ENCODE assay signal across 16 cellular contexts in the genomic region with DNA sequence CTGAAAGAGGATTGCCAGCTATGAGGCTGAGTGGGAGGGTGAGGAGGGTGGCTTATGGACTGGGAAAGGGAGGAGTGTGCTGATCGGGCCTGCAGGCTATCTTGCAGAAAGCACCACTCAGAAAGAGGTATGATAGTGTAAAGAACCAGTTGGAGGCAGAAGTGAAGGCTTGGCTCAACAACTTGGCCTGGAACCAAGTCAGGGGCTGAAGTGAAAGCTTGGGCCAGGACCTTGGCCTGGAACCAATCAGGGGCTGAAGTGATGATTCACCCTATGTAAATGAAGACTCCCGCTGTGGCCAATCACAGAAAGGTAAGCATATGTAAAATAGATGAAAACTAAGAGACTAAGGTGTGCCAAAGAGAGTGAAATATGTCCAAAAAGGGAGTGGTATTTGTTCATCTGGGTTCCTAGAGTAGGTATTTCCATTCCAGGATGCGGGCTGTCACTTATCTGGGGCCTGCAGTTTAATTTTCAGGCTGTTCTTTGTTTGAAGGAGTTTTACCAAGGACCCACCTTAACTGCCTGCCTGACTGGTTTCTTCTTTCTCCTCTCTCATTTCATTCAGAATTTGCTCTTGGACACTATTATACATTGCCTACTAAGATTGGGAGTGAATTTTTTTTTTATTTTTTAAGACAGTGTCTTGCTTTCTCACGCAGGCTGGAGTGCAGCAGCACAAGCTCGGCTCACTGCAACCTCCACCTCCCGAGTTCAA. TPM values are rescaled to one million over a fixed set of nuclear protein-coding genes. Genes with fewer than 3 reads are reported as not detected.
DNase-seq lines count a peak whose midpoint lies in the region; FAIRE-seq and TF ChIP-seq lines count a peak whose summit lies in the region.
"Had no signal": no experiment of that assay in that cellular context is flagged by ENCODE, and none has a peak within 500 bp of the region (broad histone marks: within the 10 kb centered on the region; RNA-seq: fewer than 3 reads in every experiment).

No MANE protein-coding gene starts in this region.

- H3K27me3 ChIP-seq in small intestine (ENCODE audit: control insufficient read depth in 2 of 2, insufficient read depth in 2 of 2, low read length in 2 of 2) = no peaks in the 10 kb centered on the region
- H3K27me3 ChIP-seq: adrenal gland had no signal

- peaks cover 0 to 5% of the 10 kb centered on the region in 2 donors for H3K4me1 ChIP-seq in small intestine (ENCODE audit: control insufficient read depth in 2 of 2, insufficient read depth in 1 of 2, low read depth in 1 of 2, low read length in 1 of 2)

- no peak overlapping the region for H3K4me3 ChIP-seq in epithelial cell of esophagus (ENCODE audit: low read length)
- no peak overlapping the region for H3K4me3 ChIP-seq in small intestine (ENCODE audit: low read depth in 1 of 2, low read length in 2 of 2)
- H3K4me3 ChIP-seq: adrenal gland, coronary artery, lower lobe of right lung had no signal

- no peaks in the 10 kb centered on the region for H3K9me3 ChIP-seq in small intestine (ENCODE audit: control insufficient read depth, low read depth)
- H3K9me3 ChIP-seq: adrenal gland, lower lobe of right lung had no signal

- no peak for TF ChIP-seq CTCF in epithelial cell of esophagus (IDR thresholded peaks at IDR 0.05; ENCODE audit: insufficient read depth, low read depth, low read length, missing control alignments)

- no peak for FAIRE-seq in small intestine (lab: Jason Lieb, UNC)
- FAIRE-seq: RCC 7860 had no signal

- H3K27ac ChIP-seq in small intestine (ENCODE audit: low read depth in 1 of 2, low read length in 1 of 2) = no peak overlapping the region
- H3K27ac ChIP-seq: adrenal gland, coronary artery, lower lobe of right lung had no signal

- H3K36me3 ChIP-seq in small intestine (ENCODE audit: control insufficient read depth in 2 of 2, insufficient read depth in 2 of 2, low read length in 2 of 2) = no peaks in the 10 kb centered on the region
- H3K36me3 ChIP-seq: adrenal gland, lower lobe of right lung had no signal

- DNase-seq in NCI-H2029 (lab: John Stamatoyannopoulos, UW) = peak; percentile 51
- DNase-seq in NCI-H2029 treated with DMSO at 0.1 percent for 48 hours (lab: John Stamatoyannopoulos, UW) = no peak
- DNase-seq in RPMI8226 = peak; percentile 70
- peak; percentile 24 for DNase-seq in epithelial cell of esophagus (ENCODE audit: low read depth)
- peak; percentile 63 for DNase-seq in small intestine
- no peak for DNase-seq in activated naive CD4-positive, alpha-beta T cell treated with Interleukin-2 at 50 U/mL for 16 hours
- no peak for DNase-seq in activated CD4-positive, alpha-beta T cell treated with anti-CD3 and anti-CD28 coated beads, Interleukin-2, amount 50 U/mL, for 1 hour
- no peak for DNase-seq in posterior cingulate gyrus
- DNase-seq: activated T-cell treated with anti-CD3 and anti-CD28 coated beads, Interleukin-2, amount 50 U/mL, for 24 hours; CD8-positive, alpha-beta T cell; GDM1; lower lobe of right lung had no signal

- WGBS in small intestine, 3 donors = 86 to 93% (median 86%) methylated on average over 6 of the region's 6 CpGs

- intact Hi-C loops in posterior cingulate gyrus (cut with DNase I) = no loop called here

RNA-seq across cellular contexts. Expression of gene RFX5, which starts 5.1 kb away (rescaled TPM):
- 10 to 100 TPM; 12.4 to 30.7 (median 21.0) TPM for polyA plus RNA-seq in small intestine

RNA-seq across cellular contexts. Expression of gene SELENBP1, which starts 20.3 kb away (rescaled TPM):
- polyA plus RNA-seq in small intestine = 100 to 1,000 TPM in 2 of 3 donors, 10 to 100 TPM in 1; 83.7 to 302 (median 175) TPM
- polyA plus RNA-seq: neural cell had no signal

RNA-seq across cellular contexts. Expression of gene PI4KB, which starts 24.9 kb away (rescaled TPM):
- polyA plus RNA-seq in small intestine = 10 to 100 TPM; 30.3 to 35.1 (median 32.5) TPM

RNA-seq across cellular contexts. Expression of gene PSMB4, which starts 47.2 kb away (rescaled TPM):
- polyA plus RNA-seq in small intestine = 100 to 1,000 TPM; 355 to 434 (median 376) TPM

Comparison
In these comparisons a context has a peak if more than half of its experiments do, and no peak if none do; other contexts are left out.
1. DNase-seq: peak in NCI-H2029 (single experiment), RPMI8226 (single experiment), epithelial cell of esophagus (single experiment) and small intestine (single experiment); none in NCI-H2029 treated with DMSO at 0.1 percent for 48 hours (single experiment), activated naive CD4-positive, alpha-beta T cell treated with Interleukin-2 at 50 U/mL for 16 hours (single experiment), activated CD4-positive, alpha-beta T cell treated with anti-CD3 and anti-CD28 coated beads, Interleukin-2, amount 50 U/mL, for 1 hour (single experiment) and posterior cingulate gyrus (0 of 10).